In genomic region chr14:73743431-73743931, GRCh38 we compare ENCODE assay signal across 8 cellular contexts. TPM values are rescaled to one million over a fixed set of nuclear protein-coding genes. Genes with fewer than 3 reads are reported as not detected.
DNase-seq lines count a peak whose midpoint lies in the region; ATAC-seq and TF ChIP-seq lines count a peak whose summit lies in the region.

No MANE protein-coding gene starts in this region.

- WGBS in tibial nerve, 2 donors: 22 to 24% methylated on average over 11 of the region's 11 CpGs

- peak overlapping the region; percentile 53 for H3K4me3 Mint-ChIP-seq in HFFc6
- peak overlapping the region; percentile 80 for H3K4me3 Mint-ChIP-seq in activated naive CD8-positive, alpha-beta T cell treated with anti-CD3 and anti-CD28 coated beads, Interleukin-2, amount 50 U/mL, for 24 hours
- H3K4me3 Mint-ChIP-seq in memory B cell: peak overlapping the region; percentile 82

- H3K4me3 ChIP-seq in DOHH2 (ENCODE audit: low read length) (peak overlapping the region; percentile 74), tibial nerve (no peak overlapping the region)

- H3K4me1 ChIP-seq in DOHH2 (ENCODE audit: control insufficient read depth, low read length): peaks cover 78% of the 10 kb centered on the region
- H3K4me1 ChIP-seq in tibial nerve: peaks cover 7 to 100% (median 95%) of the 10 kb centered on the region in 4 donors

- peak overlapping the region; percentile 91 for H3K27ac ChIP-seq in DOHH2 (ENCODE audit: low read depth, low read length)
- peak overlapping the region; percentile 45 to 99 (median 84) for H3K27ac ChIP-seq in tibial nerve

- peak; percentile 35 for ATAC-seq in activated naive CD8-positive, alpha-beta T cell treated with anti-CD3 and anti-CD28 coated beads, Interleukin-2, amount 50 U/mL, for 24 hours
- ATAC-seq in memory B cell (ENCODE audit: low read depth): peak; percentile 67

- peaks cover 82% of the 10 kb centered on the region for H3K36me3 ChIP-seq in DOHH2 (ENCODE audit: control insufficient read depth, low read length)
- H3K36me3 ChIP-seq in tibial nerve: peaks cover 0 to 15% (median 7%) of the 10 kb centered on the region in 3 donors

- H3K9me2 ChIP-seq in DOHH2 (replicated peaks; ENCODE audit: control insufficient read depth, low read length): no peaks in the 10 kb centered on the region

- H3K4me1 Mint-ChIP-seq in HFFc6 (ENCODE audit: low read depth): peaks cover 86% of the 10 kb centered on the region
- peaks cover 88% of the 10 kb centered on the region for H3K4me1 Mint-ChIP-seq in activated naive CD8-positive, alpha-beta T cell treated with anti-CD3 and anti-CD28 coated beads, Interleukin-2, amount 50 U/mL, for 24 hours
- peaks cover 65% of the 10 kb centered on the region for H3K4me1 Mint-ChIP-seq in memory B cell

- H3F3A ChIP-seq in DOHH2 (ENCODE audit: control insufficient read depth, insufficient read depth): peaks cover 49% of the 10 kb centered on the region

- peaks cover 100% of the 10 kb centered on the region for H3K79me2 ChIP-seq in DOHH2 (ENCODE audit: control insufficient read depth, low read length)

- DNase-seq in HFFc6 (no peak), RPMI7951 (ENCODE audit: low read depth) (peak; percentile 80), memory B cell (ENCODE audit: low spot score in 2 of 2) (no peak), tibial nerve (ENCODE audit: low spot score in 2 of 2) (no peak), NCI-H146 (lab: John Stamatoyannopoulos, UW) (no peak), superior temporal gyrus (ENCODE audit: extremely low spot score) (no peak)
- DNase-seq in activated naive CD8-positive, alpha-beta T cell treated with anti-CD3 and anti-CD28 coated beads, Interleukin-2, amount 50 U/mL, for 24 hours: peak; percentile 67

- peak overlapping the region; percentile 93 for H3K4me2 ChIP-seq in DOHH2 (ENCODE audit: low read length)

- TF ChIP-seq EP300 in tibial nerve (IDR thresholded peaks at IDR 0.05): no peak

- TF ChIP-seq POLR2A in tibial nerve (IDR thresholded peaks at IDR 0.05): no peak

- TF ChIP-seq CTCF in DOHH2 (IDR thresholded peaks at IDR 0.05; ENCODE audit: low read depth, low read length, poor library complexity, severe bottlenecking) (no peak), HFFc6 (IDR thresholded peaks at IDR 0.05) (no peak), tibial nerve (IDR thresholded peaks at IDR 0.05) (no peak)

- H3K36me3 Mint-ChIP-seq in HFFc6 (ENCODE audit: low read depth) (no peaks in the 10 kb centered on the region), memory B cell (peaks cover 2% of the 10 kb centered on the region)
- peaks cover 7% of the 10 kb centered on the region for H3K36me3 Mint-ChIP-seq in activated naive CD8-positive, alpha-beta T cell treated with anti-CD3 and anti-CD28 coated beads, Interleukin-2, amount 50 U/mL, for 24 hours (ENCODE audit: low read depth)

- H3K27ac Mint-ChIP-seq in HFFc6 (peak overlapping the region; percentile 89), memory B cell (peak overlapping the region; percentile 90)
- peak overlapping the region; percentile 97 for H3K27ac Mint-ChIP-seq in activated naive CD8-positive, alpha-beta T cell treated with anti-CD3 and anti-CD28 coated beads, Interleukin-2, amount 50 U/mL, for 24 hours

- H4K20me1 ChIP-seq in DOHH2 (ENCODE audit: control insufficient read depth, insufficient read depth, low read depth, low read length): peaks cover 68% of the 10 kb centered on the region

- H3K9me3 ChIP-seq in DOHH2 (ENCODE audit: control insufficient read depth, insufficient read depth, low read length): no peaks in the 10 kb centered on the region
- no peaks in the 10 kb centered on the region for H3K9me3 ChIP-seq in tibial nerve

- H3K9me3 Mint-ChIP-seq in HFFc6 (no peaks in the 10 kb centered on the region), memory B cell (no peaks in the 10 kb centered on the region)
- no peaks in the 10 kb centered on the region for H3K9me3 Mint-ChIP-seq in activated naive CD8-positive, alpha-beta T cell treated with anti-CD3 and anti-CD28 coated beads, Interleukin-2, amount 50 U/mL, for 24 hours

- H3K27me3 ChIP-seq in DOHH2 (ENCODE audit: control insufficient read depth, low read length) (no peaks in the 10 kb centered on the region), tibial nerve (no peaks in the 10 kb centered on the region)

- peaks cover 2% of the 10 kb centered on the region for H3K27me3 Mint-ChIP-seq in HFFc6 (ENCODE audit: insufficient read depth)
- H3K27me3 Mint-ChIP-seq in activated naive CD8-positive, alpha-beta T cell treated with anti-CD3 and anti-CD28 coated beads, Interleukin-2, amount 50 U/mL, for 24 hours: no peaks in the 10 kb centered on the region
- H3K27me3 Mint-ChIP-seq in memory B cell: no peaks in the 10 kb centered on the region

RNA-seq across cellular contexts. Expression of gene PNMA1, which starts 29.3 kb away (rescaled TPM):
- 10 to 100 TPM; 51.1 to 60.9 (median 53.2) TPM for total RNA-seq in HFFc6 (2021; fragmentation: NEBNext Ultra II Directional; extraction: Animal tissue kit (Norgen Biotek cat#: 25700))
- total RNA-seq in RPMI7951 (2014; rRNA removed; shearing (Covaris generic)): 20.4 and 26.6 TPM in 2 replicates
- 10 to 100 TPM; 21.2 to 43.5 (median 34.2) TPM for total RNA-seq in tibial nerve

Comparison
In these comparisons a context has a peak if more than half of its experiments do, and no peak if none do; other contexts are left out.
1. DNase-seq: peak in RPMI7951 (single experiment) and activated naive CD8-positive, alpha-beta T cell treated with anti-CD3 and anti-CD28 coated beads, Interleukin-2, amount 50 U/mL, for 24 hours (single experiment); none in HFFc6 (single experiment), memory B cell (0 of 2), tibial nerve (0 of 2), NCI-H146 (single experiment) and superior temporal gyrus (single experiment).
2. Peak in every context shown above with its lines, with median percentiles within 50 percentile points of each other: H3K27ac Mint-ChIP-seq and H3K4me3 Mint-ChIP-seq.